In the genomic region with DNA sequence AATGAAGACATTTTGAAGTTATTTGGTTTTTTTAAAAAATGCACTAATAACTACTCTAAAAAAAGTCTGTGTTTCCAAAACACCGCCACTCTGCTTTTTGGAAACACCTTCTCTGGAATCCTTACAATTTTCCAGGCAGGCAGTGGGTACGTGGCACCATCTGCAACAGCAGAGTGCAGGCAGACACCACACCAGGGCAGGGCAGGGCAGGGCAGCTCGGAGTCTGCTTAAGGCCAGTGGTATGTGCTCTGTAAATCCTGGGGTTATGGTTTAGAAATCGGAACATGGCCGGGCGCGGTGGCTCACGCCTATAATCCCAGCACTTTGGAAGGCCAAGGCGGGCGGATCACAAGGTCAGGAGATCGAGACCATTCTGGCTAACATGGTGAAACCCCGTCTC, we compare ENCODE assay signal across 19 cellular contexts.
"Had no signal": no experiment of that assay in that cellular context is flagged by ENCODE, and none has a peak within 500 bp of the region (broad histone marks: within the 10 kb centered on the region; RNA-seq: fewer than 3 reads in every experiment).

No MANE protein-coding gene starts in this region.

- H3K4me3 ChIP-seq: cardiac muscle cell, left ventricle myocardium inferior, tibial artery, uterus had no signal

- H3K4me1 ChIP-seq: uterus had no signal

- H3K4me1 Mint-ChIP-seq: activated CD4-positive, alpha-beta T cell treated with anti-CD3 and anti-CD28 coated beads for 36 hours had no signal

- H3K4me3 Mint-ChIP-seq: activated CD4-positive, alpha-beta T cell treated with anti-CD3 and anti-CD28 coated beads for 36 hours; activated naive CD8-positive, alpha-beta T cell; nephron; T-helper 2 cell treated with Interferon-gamma antibody and Interleukin-4, amounts not matched to agents 5 μg/mL and 100 μg/mL, for 36 hours had no signal

- H3K27ac Mint-ChIP-seq: activated CD4-positive, alpha-beta T cell treated with anti-CD3 and anti-CD28 coated beads for 36 hours; activated naive CD8-positive, alpha-beta T cell; nephron; T-helper 2 cell treated with Interferon-gamma antibody and Interleukin-4, amounts not matched to agents 5 μg/mL and 100 μg/mL, for 36 hours had no signal

- ATAC-seq: activated CD4-positive, alpha-beta T cell treated with anti-CD3 and anti-CD28 coated beads for 36 hours; stimulated activated naive CD8-positive, alpha-beta T cell treated with anti-CD3 and anti-CD28 coated beads, Interleukin-15, Interleukin-2, amounts not matched to agents 100 U/mL and 50 U/mL, for 24 hours had no signal

- H3K27ac ChIP-seq: cardiac muscle cell, uterus had no signal

- H3K36me3 ChIP-seq: cardiac muscle cell, uterus had no signal

- H3K27me3 ChIP-seq: tibial artery, uterus had no signal

- DNase-seq: activated CD4-positive, alpha-beta T cell treated with anti-CD3 and anti-CD28 coated beads for 36 hours; activated CD4-positive, alpha-beta T cell treated with anti-CD3 and anti-CD28 coated beads, Interleukin-2, amount 50 U/mL, for 48 hours; activated T-cell treated with anti-CD3 and anti-CD28 coated beads for 4 hours; amniotic stem cell; dermis blood vessel endothelial cell; effector memory CD4-positive, alpha-beta T cell; foreskin fibroblast; left ventricle myocardium inferior; mammary epithelial cell; nucleus accumbens; stimulated activated naive CD8-positive, alpha-beta T cell treated with anti-CD3 and anti-CD28 coated beads, Interleukin-15, Interleukin-2, amounts not matched to agents 100 U/mL and 50 U/mL, for 24 hours; substantia nigra; tibial artery; uterus had no signal

- H3K9me3 Mint-ChIP-seq: nephron; T-helper 2 cell treated with Interferon-gamma antibody and Interleukin-4, amounts not matched to agents 5 μg/mL and 100 μg/mL, for 36 hours had no signal

- FAIRE-seq: TTC549 had no signal

- H3K9me3 ChIP-seq: left ventricle myocardium inferior, tibial artery, uterus had no signal
